23 cellular contexts compared by ENCODE assay signal in the genomic region with DNA sequence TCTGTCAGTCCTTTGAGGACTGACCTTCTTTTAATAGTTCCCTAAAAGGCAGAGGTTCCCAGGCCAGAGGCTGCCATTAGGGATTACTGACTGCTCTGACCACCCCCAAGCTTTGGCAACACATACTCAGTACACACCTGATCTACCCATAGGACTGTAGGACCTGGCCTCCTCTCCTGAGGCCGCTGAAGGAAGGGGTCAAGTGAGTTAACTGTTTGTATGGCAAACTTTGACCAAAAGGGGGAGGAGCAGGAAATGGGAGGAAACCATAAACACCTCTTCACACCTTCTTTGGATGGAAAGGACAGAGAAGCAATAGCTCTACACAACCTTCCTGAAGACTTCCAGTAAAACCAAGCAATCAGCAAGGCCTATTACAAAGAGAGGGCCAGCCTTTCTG.
"Had no signal": no experiment of that assay in that cellular context is flagged by ENCODE, and none has a peak within 500 bp of the region (broad histone marks: within the 10 kb centered on the region; RNA-seq: fewer than 3 reads in every experiment).

No MANE protein-coding gene starts in this region.

- H3K9me3 ChIP-seq: heart left ventricle, left ventricle myocardium inferior, suprapubic skin, upper lobe of left lung had no signal

- H3K4me2 ChIP-seq: smooth muscle cell had no signal

- FAIRE-seq: islet of Langerhans, TTC549 had no signal

- H3K36me3 Mint-ChIP-seq: activated naive CD4-positive, alpha-beta T cell treated with anti-CD3 and anti-CD28 coated beads, Interleukin-2, amount 50 U/mL, for 72 hours; natural killer cell treated with Interleukin-12 subunit alpha and Interleukin-12 subunit beta and Interleukin-15 and Interleukin-18, amount 100 ng/mL, for 72 hours had no signal

- H3K4me3 Mint-ChIP-seq: activated B cell treated with CpG ODN at 0.5 μM for 24 hours; activated CD8-positive, alpha-beta T cell treated with anti-CD3 and anti-CD28 coated beads for 36 hours; activated T-cell treated with anti-CD3 and anti-CD28 coated beads, Interleukin-2, amount 50 U/mL, for 4 hours; natural killer cell treated with Interleukin-12 subunit alpha and Interleukin-12 subunit beta and Interleukin-15 and Interleukin-18, amount 100 ng/mL, for 72 hours had no signal

- DNase-seq: activated B cell treated with CpG ODN at 0.5 μM for 24 hours; activated CD4-positive, alpha-beta T cell treated with anti-CD3 and anti-CD28 coated beads for 48 hours; activated CD8-positive, alpha-beta T cell treated with anti-CD3 and anti-CD28 coated beads for 36 hours; activated effector memory CD4-positive, alpha-beta T cell treated with Interleukin-2 at 50 U/mL for 16 hours; activated T-cell treated with anti-CD3 and anti-CD28 coated beads, Interleukin-2, amount 50 U/mL, for 4 hours; central memory CD4-positive, alpha-beta T cell; cortex of kidney; effector CD4-positive, alpha-beta T cell; foreskin melanocyte; heart left ventricle; left ventricle myocardium inferior; mesenchymal stem cell; nucleus accumbens; posterior cingulate gyrus; right cardiac atrium; stimulated activated naive CD8-positive, alpha-beta T cell treated with anti-CD3 and anti-CD28 coated beads, Interleukin-15, Interleukin-2, amounts not matched to agents 100 U/mL and 50 U/mL, for 24 hours; upper lobe of left lung had no signal

- H3K36me3 ChIP-seq: heart left ventricle, left ventricle myocardium inferior, suprapubic skin, upper lobe of left lung had no signal

- H3K27ac Mint-ChIP-seq: activated B cell treated with CpG ODN at 0.5 μM for 24 hours; activated CD8-positive, alpha-beta T cell treated with anti-CD3 and anti-CD28 coated beads for 36 hours; activated naive CD4-positive, alpha-beta T cell treated with anti-CD3 and anti-CD28 coated beads, Interleukin-2, amount 50 U/mL, for 72 hours; natural killer cell treated with Interleukin-12 subunit alpha and Interleukin-12 subunit beta and Interleukin-15 and Interleukin-18, amount 100 ng/mL, for 72 hours had no signal

- H3K27ac ChIP-seq: heart left ventricle, left ventricle myocardium inferior, suprapubic skin, upper lobe of left lung had no signal

- ATAC-seq: activated CD8-positive, alpha-beta T cell treated with anti-CD3 and anti-CD28 coated beads for 36 hours; activated naive CD4-positive, alpha-beta T cell treated with anti-CD3 and anti-CD28 coated beads, Interleukin-2, amount 50 U/mL, for 72 hours; activated T-cell treated with anti-CD3 and anti-CD28 coated beads, Interleukin-2, amount 50 U/mL, for 4 hours; natural killer cell treated with Interleukin-12 subunit alpha and Interleukin-12 subunit beta and Interleukin-15 and Interleukin-18, amount 100 ng/mL, for 72 hours; right cardiac atrium; stimulated activated naive CD8-positive, alpha-beta T cell treated with anti-CD3 and anti-CD28 coated beads, Interleukin-15, Interleukin-2, amounts not matched to agents 100 U/mL and 50 U/mL, for 24 hours had no signal

- H3K4me3 ChIP-seq: heart left ventricle, left ventricle myocardium inferior, smooth muscle cell, suprapubic skin, upper lobe of left lung had no signal

- H3K4me1 Mint-ChIP-seq: activated B cell treated with CpG ODN at 0.5 μM for 24 hours had no signal

- H3K9me3 Mint-ChIP-seq: activated B cell treated with CpG ODN at 0.5 μM for 24 hours; activated CD8-positive, alpha-beta T cell treated with anti-CD3 and anti-CD28 coated beads for 36 hours; activated naive CD4-positive, alpha-beta T cell treated with anti-CD3 and anti-CD28 coated beads, Interleukin-2, amount 50 U/mL, for 72 hours; activated T-cell treated with anti-CD3 and anti-CD28 coated beads, Interleukin-2, amount 50 U/mL, for 4 hours; natural killer cell treated with Interleukin-12 subunit alpha and Interleukin-12 subunit beta and Interleukin-15 and Interleukin-18, amount 100 ng/mL, for 72 hours had no signal

- H3K27me3 Mint-ChIP-seq: activated CD8-positive, alpha-beta T cell treated with anti-CD3 and anti-CD28 coated beads for 36 hours had no signal

- H3K27me3 ChIP-seq: heart left ventricle, suprapubic skin, upper lobe of left lung had no signal
